In the genomic region with DNA sequence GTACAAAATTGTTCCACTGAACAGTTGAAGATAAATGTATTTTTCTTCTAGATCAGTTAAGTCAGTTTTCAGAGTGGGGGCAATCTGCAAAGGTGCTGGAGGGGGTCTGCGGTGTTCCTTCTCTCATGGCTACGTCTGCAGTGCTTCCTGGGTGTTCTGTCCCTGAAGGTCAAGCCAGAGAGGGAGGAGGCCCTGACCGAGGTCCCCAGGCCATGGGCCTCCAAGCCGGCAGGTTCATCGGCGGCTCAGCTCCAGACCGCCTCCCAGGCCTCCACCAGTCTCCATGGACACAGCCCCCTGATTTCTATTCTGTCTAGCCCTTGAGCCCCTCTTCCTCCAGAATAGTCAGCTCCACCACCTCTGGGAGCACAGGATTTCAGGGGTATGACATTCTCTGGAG, we compare ENCODE assay signal across 15 cellular contexts. TPM values are rescaled to one million over a fixed set of nuclear protein-coding genes. Genes with fewer than 3 reads are reported as not detected.
A peak's percentile ranks its signal among the peaks of the same experiment; 100 is the strongest.
DNase-seq lines count a peak whose midpoint lies in the region; ATAC-seq and TF ChIP-seq lines count a peak whose summit lies in the region.
"Had no signal": no experiment of that assay in that cellular context is flagged by ENCODE, and none has a peak within 500 bp of the region (broad histone marks: within the 10 kb centered on the region; RNA-seq: fewer than 3 reads in every experiment).

No MANE protein-coding gene starts in this region.

- H3K27ac ChIP-seq in Peyer's patch (no peak overlapping the region), subcutaneous abdominal adipose tissue (ENCODE audit: low read depth, low read length) (peak overlapping the region; percentile 92)
- H3K27ac ChIP-seq: 22Rv1, A549, C4-2B had no signal

- H3K36me3 ChIP-seq in Peyer's patch = no peaks in the 10 kb centered on the region
- peaks cover 0 to 7% (median 3%) of the 10 kb centered on the region in 5 donors for H3K36me3 ChIP-seq in subcutaneous abdominal adipose tissue (ENCODE audit: control insufficient read depth in 5 of 5, insufficient read depth in 5 of 5, low read length in 5 of 5)

- no peaks in the 10 kb centered on the region for H3K27me3 Mint-ChIP-seq in activated CD4-positive, alpha-beta T cell treated with anti-CD3 and anti-CD28 coated beads for 36 hours
- H3K27me3 Mint-ChIP-seq: CD4-positive, alpha-beta T cell had no signal

- H3K9me3 ChIP-seq in Peyer's patch (no peaks in the 10 kb centered on the region), subcutaneous abdominal adipose tissue (ENCODE audit: control insufficient read depth in 5 of 5, low read length in 5 of 5) (peaks cover 0 to 4% (median 0%) of the 10 kb centered on the region in 5 donors)
- H3K9me3 ChIP-seq: A549, Caco-2 had no signal

- no peak overlapping the region for H3K4me3 ChIP-seq in Peyer's patch
- H3K4me3 ChIP-seq in subcutaneous abdominal adipose tissue (ENCODE audit: low read depth in 1 of 5, low read length in 5 of 5) = no peak overlapping the region
- H3K4me3 ChIP-seq: A549 had no signal

- H3K27me3 ChIP-seq in Peyer's patch (no peaks in the 10 kb centered on the region), subcutaneous abdominal adipose tissue (ENCODE audit: control insufficient read depth in 5 of 5, insufficient read depth in 4 of 5, low read length in 5 of 5) (no peaks in the 10 kb centered on the region)

- H3K4me1 ChIP-seq in Peyer's patch (peaks cover 0 to 7% (median 0%) of the 10 kb centered on the region in 4 donors), subcutaneous abdominal adipose tissue (ENCODE audit: control insufficient read depth in 5 of 5, insufficient read depth in 5 of 5, low read length in 5 of 5) (peaks cover 2 to 54% (median 36%) of the 10 kb centered on the region in 5 donors)
- H3K4me1 ChIP-seq: Caco-2 had no signal

- peak; percentile 1 for DNase-seq in activated CD4-positive, alpha-beta T cell treated with anti-CD3 and anti-CD28 coated beads for 36 hours
- no peak for DNase-seq in activated CD4-positive, alpha-beta T cell treated with anti-CD3 and anti-CD28 coated beads for 1 hour
- peak in 2 of 3 donors; percentile 12 to 30 for DNase-seq in Peyer's patch
- peak; percentile 15 for DNase-seq in posterior vena cava (ENCODE audit: low spot score)
- DNase-seq in SHP77 treated with DMSO at 0.1 percent for 48 hours (lab: John Stamatoyannopoulos, UW) = no peak
- DNase-seq: AML-193; Caco-2; CD4-positive, alpha-beta T cell; GOT3; H9 had no signal

- CTCF ChIA-PET in activated CD4-positive, alpha-beta T cell treated with anti-CD3 and anti-CD28 coated beads for 36 hours (lab: Charles Lee) = interaction anchor here (1.3 kb wide), 1 partner anchor 15 kb away, joined by 5 read pairs; no protein-coding TSS in a partner anchor

- H3K4me3 Mint-ChIP-seq in activated CD4-positive, alpha-beta T cell treated with anti-CD3 and anti-CD28 coated beads for 36 hours = no peak overlapping the region
- H3K4me3 Mint-ChIP-seq: CD4-positive, alpha-beta T cell; H9 had no signal

- peaks cover 10% of the 10 kb centered on the region for H3K4me1 Mint-ChIP-seq in activated CD4-positive, alpha-beta T cell treated with anti-CD3 and anti-CD28 coated beads for 36 hours

- no peaks in the 10 kb centered on the region for H3K36me3 Mint-ChIP-seq in activated CD4-positive, alpha-beta T cell treated with anti-CD3 and anti-CD28 coated beads for 36 hours (ENCODE audit: low read depth)

- no peak overlapping the region for H3K27ac Mint-ChIP-seq in activated CD4-positive, alpha-beta T cell treated with anti-CD3 and anti-CD28 coated beads for 36 hours
- H3K27ac Mint-ChIP-seq: CD4-positive, alpha-beta T cell; H9 had no signal

- no peak for TF ChIP-seq CTCF in Peyer's patch (IDR thresholded peaks at IDR 0.05)

- intact Hi-C loops in activated CD4-positive, alpha-beta T cell treated with anti-CD3 and anti-CD28 coated beads for 36 hours (cut with DNase I, micrococcal nuclease) = loop anchor here in 1 of 2 experiments (5.0 kb wide), 1 partner anchor 168 kb away; the partner anchor contains the start of gene PPARG
- intact Hi-C loops in posterior vena cava (cut with DNase I) = loop anchor here in 1 of 2 donors (2.0 kb wide), 1 partner anchor 377 kb away; no protein-coding TSS in a partner anchor

- H3K9me3 Mint-ChIP-seq in activated CD4-positive, alpha-beta T cell treated with anti-CD3 and anti-CD28 coated beads for 36 hours (ENCODE audit: low read depth) = no peaks in the 10 kb centered on the region
- H3K9me3 Mint-ChIP-seq: CD4-positive, alpha-beta T cell; H9 had no signal

- TF ChIP-seq POLR2A in Peyer's patch (IDR thresholded peaks at IDR 0.05) = no peak

- POLR2A ChIA-PET in activated CD4-positive, alpha-beta T cell treated with anti-CD3 and anti-CD28 coated beads for 36 hours (lab: Charles Lee) = no interaction called here

- no peak for ATAC-seq in activated CD4-positive, alpha-beta T cell treated with anti-CD3 and anti-CD28 coated beads for 36 hours
- no peak for ATAC-seq in HG02973 (IDR thresholded peaks at IDR 0.05; ENCODE audit: unreplicated experiment)
- ATAC-seq: A549 had no signal

- no peak overlapping the region for H3K9ac ChIP-seq in subcutaneous abdominal adipose tissue (ENCODE audit: low read length in 5 of 5)

RNA-seq across cellular contexts. Expression of gene TSEN2, which starts 28.5 kb away (rescaled TPM):
- 10 to 100 TPM; 17.8 to 19.4 TPM for total RNA-seq in activated CD4-positive, alpha-beta T cell treated with anti-CD3 and anti-CD28 coated beads for 36 hours
- total RNA-seq in Peyer's patch (10 to 100 TPM in 3 of 4 donors, 1 to 10 TPM in 1; 8.1 to 39.9 (median 32.6) TPM), posterior vena cava (10 to 100 TPM; 13.8 TPM)

Comparison
In these comparisons a context has a peak if more than half of its experiments do, and no peak if none do; other contexts are left out.
1. DNase-seq: peak in activated CD4-positive, alpha-beta T cell treated with anti-CD3 and anti-CD28 coated beads for 36 hours (single experiment), Peyer's patch (2 of 3) and posterior vena cava (single experiment); none in activated CD4-positive, alpha-beta T cell treated with anti-CD3 and anti-CD28 coated beads for 1 hour (single experiment) and SHP77 treated with DMSO at 0.1 percent for 48 hours (single experiment).